ENCODE assay signal across 31 cellular contexts in the genomic region with DNA sequence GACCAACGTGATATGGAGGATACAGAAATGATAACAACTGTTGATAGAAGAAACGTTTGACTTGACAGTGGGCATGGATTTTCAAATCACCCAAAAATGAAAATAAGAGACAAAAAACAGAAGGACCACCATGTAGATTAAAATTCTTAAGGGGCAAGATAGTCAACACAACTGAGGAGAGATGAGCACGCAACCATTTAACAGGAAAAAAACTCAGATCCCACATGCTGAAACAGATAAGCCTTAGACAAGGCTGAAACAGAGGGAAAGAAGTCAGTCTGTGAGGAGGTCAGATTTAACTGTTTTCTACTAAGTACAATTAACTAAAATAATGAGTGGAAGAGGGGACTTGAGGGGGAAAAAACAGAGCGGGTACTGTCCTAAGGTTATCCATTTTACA. TPM values are rescaled to one million over a fixed set of nuclear protein-coding genes. Genes with fewer than 3 reads are reported as not detected.
"Had no signal": no experiment of that assay in that cellular context is flagged by ENCODE, and none has a peak within 500 bp of the region (broad histone marks: within the 10 kb centered on the region; RNA-seq: fewer than 3 reads in every experiment).

No MANE protein-coding gene starts in this region.

- H3K27me3 Mint-ChIP-seq: natural killer cell treated with Interleukin-12 subunit alpha and Interleukin-12 subunit beta and Interleukin-15 and Interleukin-18, amount 100 ng/mL, for 72 hours; stimulated activated naive CD8-positive, alpha-beta T cell treated with anti-CD3 and anti-CD28 coated beads, Interleukin-15, Interleukin-2, amounts not matched to agents 100 ng/mL and 50 ng/mL, for 24 hours had no signal

- H3K4me3 Mint-ChIP-seq: naive thymus-derived CD4-positive, alpha-beta T cell; natural killer cell treated with Interleukin-12 subunit alpha and Interleukin-12 subunit beta and Interleukin-15 and Interleukin-18, amount 100 ng/mL, for 72 hours; stimulated activated effector memory CD8-positive, alpha-beta T cell treated with anti-CD3 and anti-CD28 coated beads, Interleukin-12 subunit alpha, Interleukin-12 subunit beta, amount 100 ng/mL, for 72 hours; stimulated activated naive CD8-positive, alpha-beta T cell treated with anti-CD3 and anti-CD28 coated beads, Interleukin-15, Interleukin-2, amounts not matched to agents 100 ng/mL and 50 ng/mL, for 24 hours had no signal

- H3K27me3 ChIP-seq: hepatocyte, pancreas, spleen, suprapubic skin, upper lobe of right lung, uterus had no signal

- H3K27ac Mint-ChIP-seq: natural killer cell treated with Interleukin-12 subunit alpha and Interleukin-12 subunit beta and Interleukin-15 and Interleukin-18, amount 100 ng/mL, for 72 hours; stimulated activated effector memory CD8-positive, alpha-beta T cell treated with anti-CD3 and anti-CD28 coated beads, Interleukin-12 subunit alpha, Interleukin-12 subunit beta, amount 100 ng/mL, for 72 hours; stimulated activated naive CD8-positive, alpha-beta T cell treated with anti-CD3 and anti-CD28 coated beads, Interleukin-15, Interleukin-2, amounts not matched to agents 100 ng/mL and 50 ng/mL, for 24 hours had no signal

- FAIRE-seq: pancreas, small intestine had no signal

- H2AFZ ChIP-seq: hepatocyte had no signal

- H3K36me3 Mint-ChIP-seq: natural killer cell treated with Interleukin-12 subunit alpha and Interleukin-12 subunit beta and Interleukin-15 and Interleukin-18, amount 100 ng/mL, for 72 hours; stimulated activated effector memory CD8-positive, alpha-beta T cell treated with anti-CD3 and anti-CD28 coated beads, Interleukin-12 subunit alpha, Interleukin-12 subunit beta, amount 100 ng/mL, for 72 hours had no signal

- H3K9me3 Mint-ChIP-seq: naive thymus-derived CD4-positive, alpha-beta T cell; natural killer cell treated with Interleukin-12 subunit alpha and Interleukin-12 subunit beta and Interleukin-15 and Interleukin-18, amount 100 ng/mL, for 72 hours; stimulated activated effector memory CD8-positive, alpha-beta T cell treated with anti-CD3 and anti-CD28 coated beads, Interleukin-12 subunit alpha, Interleukin-12 subunit beta, amount 100 ng/mL, for 72 hours; stimulated activated naive CD8-positive, alpha-beta T cell treated with anti-CD3 and anti-CD28 coated beads, Interleukin-15, Interleukin-2, amounts not matched to agents 100 ng/mL and 50 ng/mL, for 24 hours had no signal

- H3K4me1 Mint-ChIP-seq: stimulated activated effector memory CD8-positive, alpha-beta T cell treated with anti-CD3 and anti-CD28 coated beads, Interleukin-12 subunit alpha, Interleukin-12 subunit beta, amount 100 ng/mL, for 72 hours had no signal

- H3K4me2 ChIP-seq: hepatocyte had no signal

- H3K9me3 ChIP-seq: left ventricle myocardium inferior, mucosa of descending colon, pancreas, prostate gland, sigmoid colon, spleen, suprapubic skin, thoracic aorta, tibial artery, upper lobe of right lung, uterus had no signal

- H3K27ac ChIP-seq: hepatocyte, left ventricle myocardium inferior, pancreas, prostate gland, sigmoid colon, spleen, suprapubic skin, thoracic aorta, tibial artery, upper lobe of right lung, uterus had no signal

- DNase-seq: islet precursor cell; left ventricle myocardium inferior; mesendoderm; midbrain; mucosa of descending colon; naive thymus-derived CD4-positive, alpha-beta T cell; nucleus accumbens; pancreas; posterior cingulate gyrus; retina; right cardiac atrium; sigmoid colon; small intestine; spleen; stimulated activated CD4-positive, alpha-beta T cell treated with anti-CD3 and anti-CD28 coated beads, Interleukin-4, amount 100 ng/mL, for 24 hours; stimulated activated naive CD4-positive, alpha-beta T cell; tibial artery; trophoblast cell; upper lobe of right lung; uterus had no signal

- H3K36me3 ChIP-seq: left ventricle myocardium inferior, pancreas, prostate gland, sigmoid colon, spleen, suprapubic skin, thoracic aorta, tibial artery, upper lobe of right lung, uterus had no signal

- H3K4me1 ChIP-seq: sigmoid colon, spleen, tibial artery, uterus had no signal

- H3K4me3 ChIP-seq: hepatocyte, left ventricle myocardium inferior, lung, mucosa of descending colon, pancreas, prostate gland, sigmoid colon, spleen, suprapubic skin, thoracic aorta, tibial artery, upper lobe of right lung, uterus had no signal

- ATAC-seq: mucosa of descending colon; naive thymus-derived CD4-positive, alpha-beta T cell; natural killer cell treated with Interleukin-12 subunit alpha and Interleukin-12 subunit beta and Interleukin-15 and Interleukin-18, amount 100 ng/mL, for 72 hours; pancreas; right cardiac atrium; stimulated activated effector memory CD8-positive, alpha-beta T cell treated with anti-CD3 and anti-CD28 coated beads, Interleukin-12 subunit alpha, Interleukin-12 subunit beta, amount 100 ng/mL, for 72 hours; upper lobe of right lung had no signal

RNA-seq across cellular contexts. Expression of a gene that starts 21.2 kb away (rescaled TPM):
- total RNA-seq: myocyte, subcutaneous adipose tissue had no signal
- polyA plus RNA-seq: neural cell had no signal
